ENCODE assay signal across 14 cellular contexts in genomic region chr19:10299545-10300458, GRCh38. TPM values are rescaled to one million over a fixed set of nuclear protein-coding genes. Genes with fewer than 3 reads are reported as not detected.
DNase-seq lines count a peak whose midpoint lies in the region; TF ChIP-seq lines count a peak whose summit lies in the region.
"Had no signal": no experiment of that assay in that cellular context is flagged by ENCODE, and none has a peak within 500 bp of the region (broad histone marks: within the 10 kb centered on the region; RNA-seq: fewer than 3 reads in every experiment).

No MANE protein-coding gene starts in this region.

- TF ChIP-seq CTCF in glutamatergic neuron (IDR thresholded peaks at IDR 0.05; ENCODE audit: partially characterized antibody, unreplicated experiment) (no peak), transverse colon (IDR thresholded peaks at IDR 0.05) (no peak)

- in situ Hi-C loops in transverse colon (cut with MboI; ENCODE audit: low pct_ligation_motif_present in 1 of 4, low pct_unique_long_range_greater_than_20kb in 1 of 4, low sequenced_read_pairs in 3 of 4) = no loop called here

- peaks cover 12% of the 10 kb centered on the region for H3K4me1 ChIP-seq in CD8-positive, alpha-beta memory T cell (ENCODE audit: insufficient read depth, low read length)
- H3K4me1 ChIP-seq in transverse colon = peaks cover 10 to 19% (median 16%) of the 10 kb centered on the region in 4 donors
- H3K4me1 ChIP-seq: Caco-2 had no signal

- no peak for DNase-seq in CD8-positive, alpha-beta memory T cell
- DNase-seq in NCI-H2171 (lab: John Stamatoyannopoulos, UW) (peak; percentile 52), glutamatergic neuron (no peak), C1 segment of cervical spinal cord (lab: John Stamatoyannopoulos, UW) (no peak), transverse colon (no peak)
- no peak for DNase-seq in activated T-cell treated with anti-CD3 and anti-CD28 coated beads, Interleukin-2, amount 50 U/mL, for 1 hour
- DNase-seq: Caco-2; colonic mucosa; foreskin keratinocyte; NCI-H2081 treated with DMSO at 0.1 percent for 48 hours; SIG-M5; stimulated activated CD4-positive, alpha-beta T cell treated with anti-CD3 and anti-CD28 coated beads, Interleukin-4, amount 100 ng/mL, for 1 hour had no signal

- no peaks in the 10 kb centered on the region for H3K9me3 ChIP-seq in CD8-positive, alpha-beta memory T cell (ENCODE audit: low read length)
- H3K9me3 ChIP-seq in transverse colon = no peaks in the 10 kb centered on the region
- H3K9me3 ChIP-seq: Caco-2, colonic mucosa had no signal

- CTCF ChIA-PET in CD8-positive, alpha-beta memory T cell (lab: Charles Lee) = interaction anchor here (1.4 kb wide), 1 partner anchor 29 kb away, joined by 5 read pairs; the partner anchor contains the start of gene ICAM1

- no peak overlapping the region for H3K4me3 ChIP-seq in CD8-positive, alpha-beta memory T cell (ENCODE audit: low read length)
- H3K4me3 ChIP-seq in transverse colon = no peak overlapping the region
- H3K4me3 ChIP-seq: colonic mucosa had no signal

- no peak for TF ChIP-seq POLR2A in transverse colon (IDR thresholded peaks at IDR 0.05)

- peaks cover 3 to 8% of the 10 kb centered on the region in 2 donors for H3K27me3 Mint-ChIP-seq in CD8-positive, alpha-beta memory T cell
- H3K27me3 Mint-ChIP-seq in glutamatergic neuron (ENCODE audit: unreplicated experiment) = peaks cover 8% of the 10 kb centered on the region

- H3K27ac ChIP-seq in CD8-positive, alpha-beta memory T cell (ENCODE audit: low read depth, low read length) = peak overlapping the region; percentile 57
- no peak overlapping the region for H3K27ac ChIP-seq in transverse colon
- H3K27ac ChIP-seq: colonic mucosa, foreskin keratinocyte had no signal

- H3K36me3 Mint-ChIP-seq in CD8-positive, alpha-beta memory T cell = peaks cover 0 to 4% (median 0%) of the 10 kb centered on the region in 3 donors
- no peaks in the 10 kb centered on the region for H3K36me3 Mint-ChIP-seq in glutamatergic neuron (ENCODE audit: unreplicated experiment)
- H3K36me3 Mint-ChIP-seq: activated naive CD4-positive, alpha-beta T cell treated with anti-CD3 and anti-CD28 coated beads, Interleukin-2, amount 50 U/mL, for 24 hours had no signal

- TF ChIP-seq EP300 in transverse colon (IDR thresholded peaks at IDR 0.05; ENCODE audit: low read depth) = no peak

- H3K27ac Mint-ChIP-seq in CD8-positive, alpha-beta memory T cell = peak overlapping the region in 1 of 8 donors; percentile 47
- peak overlapping the region; percentile 17 for H3K27ac Mint-ChIP-seq in glutamatergic neuron (ENCODE audit: unreplicated experiment)
- H3K27ac Mint-ChIP-seq: activated naive CD4-positive, alpha-beta T cell treated with anti-CD3 and anti-CD28 coated beads, Interleukin-2, amount 50 U/mL, for 24 hours had no signal

- whole genome bisulfite sequencing in transverse colon (ENCODE audit: low coverage in 1 of 2), 2 donors = 47% methylated on average over 14 of the region's 14 CpGs; no CpG with 5 or more reads in 1 of the 2 donors

- intact Hi-C loops in transverse colon (cut with DNase I; ENCODE audit: low total_unique reads) = no loop called here

- peaks cover 5% of the 10 kb centered on the region for H3K27me3 ChIP-seq in CD8-positive, alpha-beta memory T cell (ENCODE audit: insufficient read depth, low read length, poor library complexity, severe bottlenecking)
- peaks cover 62% of the 10 kb centered on the region for H3K27me3 ChIP-seq in transverse colon

- H3K4me3 Mint-ChIP-seq in CD8-positive, alpha-beta memory T cell = no peak overlapping the region
- H3K4me3 Mint-ChIP-seq in glutamatergic neuron (ENCODE audit: unreplicated experiment) = no peak overlapping the region
- H3K4me3 Mint-ChIP-seq: activated naive CD4-positive, alpha-beta T cell treated with anti-CD3 and anti-CD28 coated beads, Interleukin-2, amount 50 U/mL, for 24 hours had no signal

- H3K4me1 Mint-ChIP-seq in CD8-positive, alpha-beta memory T cell = peaks cover 7 to 12% (median 9%) of the 10 kb centered on the region in 3 donors
- peaks cover 2% of the 10 kb centered on the region for H3K4me1 Mint-ChIP-seq in glutamatergic neuron (ENCODE audit: low read depth, unreplicated experiment)

- no peaks in the 10 kb centered on the region for H3K9me3 Mint-ChIP-seq in CD8-positive, alpha-beta memory T cell
- no peaks in the 10 kb centered on the region for H3K9me3 Mint-ChIP-seq in glutamatergic neuron (ENCODE audit: unreplicated experiment)
- H3K9me3 Mint-ChIP-seq: activated naive CD4-positive, alpha-beta T cell treated with anti-CD3 and anti-CD28 coated beads, Interleukin-2, amount 50 U/mL, for 24 hours had no signal

- H3K36me3 ChIP-seq in CD8-positive, alpha-beta memory T cell (ENCODE audit: insufficient read depth, low read length) = no peaks in the 10 kb centered on the region
- no peaks in the 10 kb centered on the region for H3K36me3 ChIP-seq in transverse colon
- H3K36me3 ChIP-seq: colonic mucosa had no signal

- POLR2A ChIA-PET in CD8-positive, alpha-beta memory T cell (lab: Charles Lee) = no interaction called here

RNA-seq across cellular contexts. Expression of gene ZGLP1, which starts 9.8 kb away (rescaled TPM):
- total RNA-seq in CD8-positive, alpha-beta memory T cell = 1 to 10 TPM; 5.6 to 7.3 TPM
- polyA plus RNA-seq in CD8-positive, alpha-beta memory T cell = 0.56 TPM
- total RNA-seq in glutamatergic neuron (ENCODE audit: unreplicated experiment) (9.4 TPM), transverse colon (1 to 10 TPM; 1.9 to 8.2 (median 3.8) TPM)

RNA-seq across cellular contexts. Expression of gene ICAM5, which starts 10.1 kb away (rescaled TPM):
- 1 to 10 TPM; 1.8 to 2.0 TPM for total RNA-seq in CD8-positive, alpha-beta memory T cell
- polyA plus RNA-seq in CD8-positive, alpha-beta memory T cell = not detected
- total RNA-seq in glutamatergic neuron (ENCODE audit: unreplicated experiment) = 3.6 TPM
- under 1 TPM in 2 of 4 donors, not detected in 2; 0.27 to 0.48 TPM for total RNA-seq in transverse colon

RNA-seq across cellular contexts. Expression of gene ICAM4, which starts 13.0 kb away (rescaled TPM):
- total RNA-seq in CD8-positive, alpha-beta memory T cell = under 1 TPM; 0.15 to 0.33 TPM
- 0.95 TPM for polyA plus RNA-seq in CD8-positive, alpha-beta memory T cell
- not detected for total RNA-seq in glutamatergic neuron (ENCODE audit: unreplicated experiment)
- total RNA-seq in transverse colon = under 1 TPM in 2 of 4 donors, not detected in 2; 0.48 to 0.55 TPM
- total RNA-seq: osteocyte had no signal

RNA-seq across cellular contexts. Expression of gene FDX2, which starts 16.0 kb away (rescaled TPM):
- total RNA-seq in CD8-positive, alpha-beta memory T cell = 10 to 100 TPM; 29.6 to 30.0 TPM
- polyA plus RNA-seq in CD8-positive, alpha-beta memory T cell = 16.1 TPM
- total RNA-seq in glutamatergic neuron (ENCODE audit: unreplicated experiment) = 16.0 TPM
- 10 to 100 TPM in 1 of 4 donors, 1 to 10 TPM in 2, not detected in 1; 6.1 to 28.9 (median 8.4) TPM for total RNA-seq in transverse colon

RNA-seq across cellular contexts. Expression of gene ICAM1, which starts 28.9 kb away (rescaled TPM):
- 10 to 100 TPM; 65.8 to 66.8 TPM for total RNA-seq in CD8-positive, alpha-beta memory T cell
- 13.1 TPM for polyA plus RNA-seq in CD8-positive, alpha-beta memory T cell
- not detected for total RNA-seq in glutamatergic neuron (ENCODE audit: unreplicated experiment)
- 10 to 100 TPM in 1 of 4 donors, 1 to 10 TPM in 3; 6.4 to 26.6 (median 7.7) TPM for total RNA-seq in transverse colon
